Comparison of ENCODE assay signal across 8 cellular contexts in genomic region chr14:23005861-23006534, GRCh38. TPM values are rescaled to one million over a fixed set of nuclear protein-coding genes. Genes with fewer than 3 reads are reported as not detected.
DNase-seq lines count a peak whose midpoint lies in the region; ATAC-seq, FAIRE-seq and TF ChIP-seq lines count a peak whose summit lies in the region.

No MANE protein-coding gene starts in this region.

- peaks cover 36% of the 10 kb centered on the region for H3K4me1 Mint-ChIP-seq in activated naive CD4-positive, alpha-beta T cell treated with anti-CD3 and anti-CD28 coated beads for 36 hours (ENCODE audit: low read depth)
- peaks cover 25% of the 10 kb centered on the region for H3K4me1 Mint-ChIP-seq in type B pancreatic cell (ENCODE audit: unreplicated experiment)

- FAIRE-seq in kidney (lab: Jason Lieb, UNC): no peak

- H3K27me3 Mint-ChIP-seq in activated naive CD4-positive, alpha-beta T cell treated with anti-CD3 and anti-CD28 coated beads for 36 hours (ENCODE audit: low read depth): no peaks in the 10 kb centered on the region
- H3K27me3 Mint-ChIP-seq in type B pancreatic cell: no peaks in the 10 kb centered on the region

- peak overlapping the region; percentile 93 for H3K9ac ChIP-seq in kidney (ENCODE audit: low read length in 2 of 2)

- H3K4me3 ChIP-seq in kidney (ENCODE audit: low read length in 2 of 2): peak overlapping the region; percentile 93 to 95

- CTCF ChIA-PET in activated naive CD4-positive, alpha-beta T cell treated with anti-CD3 and anti-CD28 coated beads for 36 hours (lab: Charles Lee): interaction anchor here (0.6 to 4.0 kb wide), 25 partner anchors 11 to 422 kb away, joined by 3 to 41 read pairs (median 4); partner anchors contain the start of genes AJUBA, CDH24, LRP10 and PRMT5

- H3K27ac ChIP-seq in kidney (ENCODE audit: low read depth in 2 of 2, low read length in 2 of 2): peak overlapping the region; percentile 95 to 99

- intact Hi-C loops in activated naive CD4-positive, alpha-beta T cell treated with anti-CD3 and anti-CD28 coated beads for 36 hours (cut with micrococcal nuclease): loop anchor here (2.0 to 10.0 kb wide), 4 partner anchors 49 to 1739 kb away; partner anchors contain the start of genes DCAF11, HAUS4, HNRNPC and NRL
- intact Hi-C loops in kidney (cut with DNase I): no loop called here

- H3K4me1 ChIP-seq in kidney (ENCODE audit: control insufficient read depth in 1 of 2, insufficient read depth in 1 of 2, low read depth in 1 of 2, low read length in 2 of 2): peaks cover 3 to 11% of the 10 kb centered on the region in 2 donors

- H3K36me3 Mint-ChIP-seq in activated naive CD4-positive, alpha-beta T cell treated with anti-CD3 and anti-CD28 coated beads for 36 hours (ENCODE audit: low read depth): peaks cover 4% of the 10 kb centered on the region
- peaks cover 0 to 14% of the 10 kb centered on the region in 2 donors for H3K36me3 Mint-ChIP-seq in activated naive CD4-positive, alpha-beta T cell treated with anti-CD3 and anti-CD28 coated beads, Interleukin-2, amount 50 U/mL, for 72 hours
- no peaks in the 10 kb centered on the region for H3K36me3 Mint-ChIP-seq in type B pancreatic cell

- no peak for DNase-seq in activated naive CD4-positive, alpha-beta T cell treated with anti-CD3 and anti-CD28 coated beads for 36 hours
- no peak for DNase-seq in activated naive CD4-positive, alpha-beta T cell treated with anti-CD3 and anti-CD28 coated beads, Interleukin-2, amount 50 U/mL, for 16 hours
- DNase-seq in activated naive CD4-positive, alpha-beta T cell treated with anti-CD3 and anti-CD28 coated beads, Interleukin-2, amount 50 U/mL, for 72 hours (ENCODE audit: low spot score in 2 of 2): no peak
- DNase-seq in kidney (no peak), type B pancreatic cell (ENCODE audit: extremely low spot score, unreplicated experiment) (no peak), NCI-H526 (lab: John Stamatoyannopoulos, UW) (no peak), nucleus accumbens (lab: John Stamatoyannopoulos, UW) (no peak)

- no peaks in the 10 kb centered on the region for H3K9me3 ChIP-seq in kidney (ENCODE audit: control insufficient read depth in 1 of 2, low read length in 2 of 2)

- ATAC-seq in activated naive CD4-positive, alpha-beta T cell treated with anti-CD3 and anti-CD28 coated beads, Interleukin-2, amount 50 U/mL, for 72 hours: no peak
- no peak for ATAC-seq in HG03342 (IDR thresholded peaks at IDR 0.05; ENCODE audit: unreplicated experiment)

- H3K36me3 ChIP-seq in kidney (ENCODE audit: control insufficient read depth in 1 of 2, insufficient read depth in 2 of 2, low read length in 2 of 2): no peaks in the 10 kb centered on the region

- peak overlapping the region; percentile 96 for H3K4me3 Mint-ChIP-seq in activated naive CD4-positive, alpha-beta T cell treated with anti-CD3 and anti-CD28 coated beads for 36 hours
- H3K4me3 Mint-ChIP-seq in type B pancreatic cell: peak overlapping the region; percentile 91

- peak overlapping the region; percentile 98 for H3K27ac Mint-ChIP-seq in activated naive CD4-positive, alpha-beta T cell treated with anti-CD3 and anti-CD28 coated beads for 36 hours
- H3K27ac Mint-ChIP-seq in activated naive CD4-positive, alpha-beta T cell treated with anti-CD3 and anti-CD28 coated beads, Interleukin-2, amount 50 U/mL, for 72 hours: peak overlapping the region; percentile 94 to 98
- H3K27ac Mint-ChIP-seq in type B pancreatic cell: peak overlapping the region; percentile 93

- TF ChIP-seq CTCF in kidney (IDR thresholded peaks at IDR 0.05; ENCODE audit: borderline replicate concordance, extremely low read depth, insufficient read depth) (no peak), type B pancreatic cell (conservative IDR thresholded peaks at IDR 0.05) (no peak)

- no peaks in the 10 kb centered on the region for H3K9me3 Mint-ChIP-seq in activated naive CD4-positive, alpha-beta T cell treated with anti-CD3 and anti-CD28 coated beads for 36 hours
- H3K9me3 Mint-ChIP-seq in activated naive CD4-positive, alpha-beta T cell treated with anti-CD3 and anti-CD28 coated beads, Interleukin-2, amount 50 U/mL, for 72 hours: no peaks in the 10 kb centered on the region
- H3K9me3 Mint-ChIP-seq in type B pancreatic cell: no peaks in the 10 kb centered on the region

RNA-seq across cellular contexts. Expression of gene C14orf93, which starts 3.9 kb away (rescaled TPM):
- total RNA-seq in activated naive CD4-positive, alpha-beta T cell treated with anti-CD3 and anti-CD28 coated beads for 36 hours: 1 to 10 TPM; 8.3 to 9.3 TPM
- 10 to 100 TPM; 10.9 to 12.6 TPM for total RNA-seq in activated naive CD4-positive, alpha-beta T cell treated with anti-CD3 and anti-CD28 coated beads, Interleukin-2, amount 50 U/mL, for 72 hours
- total RNA-seq in kidney: 9.5 TPM
- polyA plus RNA-seq in kidney (ENCODE audit: insufficient read depth, low read depth, low replicate concordance): 9.6 TPM
- 10.2 and 12.6 TPM in 2 replicates for total RNA-seq in type B pancreatic cell (ENCODE audit: low replicate concordance)

RNA-seq across cellular contexts. Expression of gene AJUBA, which starts 23.6 kb away (rescaled TPM):
- 1 to 10 TPM; 2.1 to 2.8 TPM for total RNA-seq in activated naive CD4-positive, alpha-beta T cell treated with anti-CD3 and anti-CD28 coated beads for 36 hours
- total RNA-seq in activated naive CD4-positive, alpha-beta T cell treated with anti-CD3 and anti-CD28 coated beads, Interleukin-2, amount 50 U/mL, for 72 hours: 1 to 10 TPM; 1.5 to 3.8 TPM
- total RNA-seq in kidney: 28.5 TPM
- 14.6 TPM for polyA plus RNA-seq in kidney (ENCODE audit: insufficient read depth, low read depth, low replicate concordance)
- total RNA-seq in type B pancreatic cell (ENCODE audit: low replicate concordance): 42.8 and 56.1 TPM in 2 replicates

RNA-seq across cellular contexts. Expression of gene PSMB5, which starts 28.7 kb away (rescaled TPM):
- total RNA-seq in activated naive CD4-positive, alpha-beta T cell treated with anti-CD3 and anti-CD28 coated beads for 36 hours: 100 to 1,000 TPM; 120 to 125 TPM
- total RNA-seq in activated naive CD4-positive, alpha-beta T cell treated with anti-CD3 and anti-CD28 coated beads, Interleukin-2, amount 50 U/mL, for 72 hours: 100 to 1,000 TPM; 137 to 180 TPM
- 87.1 TPM for total RNA-seq in kidney
- 190 TPM for polyA plus RNA-seq in kidney (ENCODE audit: insufficient read depth, low read depth, low replicate concordance)
- total RNA-seq in type B pancreatic cell (ENCODE audit: low replicate concordance): 153 and 177 TPM in 2 replicates

RNA-seq across cellular contexts. Expression of gene PSMB11, which starts 36.0 kb away (rescaled TPM):
- total RNA-seq in activated naive CD4-positive, alpha-beta T cell treated with anti-CD3 and anti-CD28 coated beads for 36 hours: not detected
- total RNA-seq in activated naive CD4-positive, alpha-beta T cell treated with anti-CD3 and anti-CD28 coated beads, Interleukin-2, amount 50 U/mL, for 72 hours: not detected
- not detected for total RNA-seq in kidney
- polyA plus RNA-seq in kidney (ENCODE audit: insufficient read depth, low read depth, low replicate concordance): not detected
- not detected in 2 replicates for total RNA-seq in type B pancreatic cell (ENCODE audit: low replicate concordance)

RNA-seq across cellular contexts. Expression of gene HAUS4, which starts 49.1 kb away (rescaled TPM):
- total RNA-seq in activated naive CD4-positive, alpha-beta T cell treated with anti-CD3 and anti-CD28 coated beads for 36 hours: 10 to 100 TPM; 97.1 to 97.3 TPM
- total RNA-seq in activated naive CD4-positive, alpha-beta T cell treated with anti-CD3 and anti-CD28 coated beads, Interleukin-2, amount 50 U/mL, for 72 hours: 10 to 100 TPM; 82.2 to 93.3 TPM
- 38.1 TPM for total RNA-seq in kidney
- 35.8 TPM for polyA plus RNA-seq in kidney (ENCODE audit: insufficient read depth, low read depth, low replicate concordance)
- 17.3 and 40.7 TPM in 2 replicates for total RNA-seq in type B pancreatic cell (ENCODE audit: low replicate concordance)
